Comparison of ENCODE assay signal across 17 cellular contexts in the genomic region with DNA sequence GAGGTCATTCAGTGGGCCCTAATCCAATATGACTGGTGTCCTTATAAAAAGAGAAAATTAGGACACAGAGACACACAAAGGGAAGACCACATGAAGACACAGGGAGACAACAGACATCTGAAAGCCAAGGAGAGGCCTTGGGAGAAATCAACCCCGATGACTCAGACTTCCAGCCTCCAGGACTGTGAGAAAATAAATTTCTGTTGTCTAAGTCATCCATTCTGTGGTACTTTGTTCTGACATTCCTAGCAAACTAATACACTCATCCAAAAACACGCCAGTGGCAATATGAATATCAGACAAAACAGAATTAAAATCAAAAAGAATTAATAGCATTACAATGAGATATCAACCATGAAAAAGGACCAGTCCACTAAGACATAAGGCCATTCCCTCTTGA.
DNase-seq lines count a peak whose midpoint lies in the region; ATAC-seq lines count a peak whose summit lies in the region.
"Had no signal": no experiment of that assay in that cellular context is flagged by ENCODE, and none has a peak within 500 bp of the region (broad histone marks: within the 10 kb centered on the region; RNA-seq: fewer than 3 reads in every experiment).

No MANE protein-coding gene starts in this region.

- no peak for ATAC-seq in HG02642 (IDR thresholded peaks at IDR 0.05; ENCODE audit: poor library complexity, unreplicated experiment)
- ATAC-seq: activated CD8-positive, alpha-beta T cell treated with anti-CD3 and anti-CD28 coated beads for 36 hours; left lobe of liver had no signal

- DNase-seq in A172 (ENCODE audit: low spot score) (peak; percentile 9), HT1080 (ENCODE audit: low read depth) (peak; percentile 94), astrocyte of the hippocampus (ENCODE audit: low read depth, low spot score) (peak; percentile 82), iris pigment epithelial cell (ENCODE audit: low read depth) (peak; percentile 87), NCI-H2196 treated with DMSO at 0.1 percent for 48 hours (lab: John Stamatoyannopoulos, UW; ENCODE audit: unreplicated experiment) (no peak), midbrain (lab: John Stamatoyannopoulos, UW) (no peak), SKM-1 (lab: John Stamatoyannopoulos, UW; ENCODE audit: unreplicated experiment) (no peak)
- DNase-seq: 8988T; activated CD8-positive, alpha-beta T cell treated with anti-CD3 and anti-CD28 coated beads for 36 hours; activated naive CD4-positive, alpha-beta T cell; DMS 273 treated with DMSO at 0.1 percent for 48 hours; NCI-H226; OCI-M1; spleen; transverse colon had no signal

Comparison
In these comparisons a context has a peak if more than half of its experiments do, and no peak if none do; other contexts are left out.
1. DNase-seq: peak in A172 (single experiment), HT1080 (single experiment), astrocyte of the hippocampus (single experiment) and iris pigment epithelial cell (single experiment); none in NCI-H2196 treated with DMSO at 0.1 percent for 48 hours (single experiment), midbrain (single experiment) and SKM-1 (single experiment).